7 cellular contexts compared by ENCODE assay signal in genomic region chr20:45306431-45306982, GRCh38. TPM values are rescaled to one million over a fixed set of nuclear protein-coding genes. Genes with fewer than 3 reads are reported as not detected.
DNase-seq lines count a peak whose midpoint lies in the region; ATAC-seq and TF ChIP-seq lines count a peak whose summit lies in the region.

TSS of gene RBPJL (plus strand) at chr20:45306840. CDS start at chr20:45306923, 83 bp downstream.

- no peaks in the 10 kb centered on the region for H3K36me3 Mint-ChIP-seq in activated CD4-positive, alpha-beta T cell treated with anti-CD3 and anti-CD28 coated beads, Interleukin-2, amount 10 ng/mL, durations not matched to agents 7 days and 5 days (ENCODE audit: low read depth)

- no peak within 1 kb of the TSS for H3K27ac Mint-ChIP-seq in activated CD4-positive, alpha-beta T cell treated with anti-CD3 and anti-CD28 coated beads, Interleukin-2, amount 10 ng/mL, durations not matched to agents 7 days and 5 days

- TF ChIP-seq POLR2A in erythroblast (IDR thresholded peaks at IDR 0.05; ENCODE audit: low read length) (no peak), sigmoid colon (IDR thresholded peaks at IDR 0.05) (no peak)

- H3K27me3 Mint-ChIP-seq in activated CD4-positive, alpha-beta T cell treated with anti-CD3 and anti-CD28 coated beads, Interleukin-2, amount 10 ng/mL, durations not matched to agents 7 days and 5 days = peaks cover 33% of the 10 kb centered on the region

- peaks cover 5 to 49% (median 30%) of the 10 kb centered on the region in 3 donors for H3K27me3 ChIP-seq in sigmoid colon

- POLR2A ChIA-PET in activated CD4-positive, alpha-beta T cell treated with anti-CD3 and anti-CD28 coated beads, Interleukin-2, amount 10 ng/mL, durations not matched to agents 7 days and 5 days (lab: Charles Lee) = no interaction called here

- 20 to 22% methylated on average over 41 of the region's 41 CpGs for WGBS in sigmoid colon, 2 donors

- CTCF ChIA-PET in activated CD4-positive, alpha-beta T cell treated with anti-CD3 and anti-CD28 coated beads, Interleukin-2, amount 10 ng/mL, durations not matched to agents 7 days and 5 days (lab: Charles Lee) = no interaction called here

- no peaks in the 10 kb centered on the region for H3K36me3 ChIP-seq in sigmoid colon

- no peak for DNase-seq in HFF-Myc (ENCODE audit: extremely low read depth, low read depth)
- peak; percentile 35 for DNase-seq in activated CD4-positive, alpha-beta T cell treated with anti-CD3 and anti-CD28 coated beads, Interleukin-2, amount 10 ng/mL, durations not matched to agents 7 days and 5 days
- DNase-seq in erythroblast (lab: John Stamatoyannopoulos, UW) = peak; percentile 39 to 62
- DNase-seq in sigmoid colon = no peak
- DNase-seq in NCI-H2029 treated with DMSO at 0.1 percent for 48 hours (lab: John Stamatoyannopoulos, UW) = no peak

- no peak within 1 kb of the TSS for H3K4me3 ChIP-seq in HFF-Myc (replicated peaks; ENCODE audit: low read depth, low read length)
- H3K4me3 ChIP-seq in sigmoid colon = no peak within 1 kb of the TSS

- no peak for ATAC-seq in HG02678 (IDR thresholded peaks at IDR 0.05; ENCODE audit: unreplicated experiment)
- no peak for ATAC-seq in GM19397 (IDR thresholded peaks at IDR 0.05; ENCODE audit: unreplicated experiment)

- H3K4me1 ChIP-seq in sigmoid colon = peaks cover 0 to 12% (median 5%) of the 10 kb centered on the region in 4 donors

- H3K27ac ChIP-seq in sigmoid colon = no peak within 1 kb of the TSS

- H3K4me1 Mint-ChIP-seq in activated CD4-positive, alpha-beta T cell treated with anti-CD3 and anti-CD28 coated beads, Interleukin-2, amount 10 ng/mL, durations not matched to agents 7 days and 5 days = peaks cover 27% of the 10 kb centered on the region

- no peak within 1 kb of the TSS for H3K4me3 Mint-ChIP-seq in activated CD4-positive, alpha-beta T cell treated with anti-CD3 and anti-CD28 coated beads, Interleukin-2, amount 10 ng/mL, durations not matched to agents 7 days and 5 days

- intact Hi-C loops in sigmoid colon (cut with DNase I) = no loop called here

- TF ChIP-seq EP300 in sigmoid colon (IDR thresholded peaks at IDR 0.05) = no peak

- TF ChIP-seq CTCF in HFF-Myc (IDR thresholded peaks at IDR 0.05; ENCODE audit: low read depth, low read length, missing control alignments) (peak; percentile 92), sigmoid colon (IDR thresholded peaks at IDR 0.05) (peak; percentile 42 to 76 (median 60))

- H3K9me3 ChIP-seq in sigmoid colon = no peaks in the 10 kb centered on the region

- H3K9me3 Mint-ChIP-seq in activated CD4-positive, alpha-beta T cell treated with anti-CD3 and anti-CD28 coated beads, Interleukin-2, amount 10 ng/mL, durations not matched to agents 7 days and 5 days = no peaks in the 10 kb centered on the region

RNA-seq across cellular contexts. Expression of gene RBPJL, which starts in this region (rescaled TPM):
- not detected for total RNA-seq in activated CD4-positive, alpha-beta T cell treated with anti-CD3 and anti-CD28 coated beads, Interleukin-2, amount 10 ng/mL, durations not matched to agents 7 days and 5 days
- not detected for total RNA-seq in sigmoid colon
- 1 to 10 TPM in 1 of 3 donors, not detected in 2; 1.8 TPM for polyA plus RNA-seq in sigmoid colon

Comparison
In these comparisons a context has a peak if more than half of its experiments do, and no peak if none do; other contexts are left out.
1. Peak in DNase-seq in activated CD4-positive, alpha-beta T cell treated with anti-CD3 and anti-CD28 coated beads, Interleukin-2, amount 10 ng/mL, durations not matched to agents 7 days and 5 days; RNA of the gene not detected or under 1 TPM.
2. DNase-seq: peak in erythroblast (2 of 2); none in HFF-Myc (single experiment), sigmoid colon (single experiment) and NCI-H2029 treated with DMSO at 0.1 percent for 48 hours (single experiment).